ENCODE assay signal across 12 cellular contexts in the genomic region with DNA sequence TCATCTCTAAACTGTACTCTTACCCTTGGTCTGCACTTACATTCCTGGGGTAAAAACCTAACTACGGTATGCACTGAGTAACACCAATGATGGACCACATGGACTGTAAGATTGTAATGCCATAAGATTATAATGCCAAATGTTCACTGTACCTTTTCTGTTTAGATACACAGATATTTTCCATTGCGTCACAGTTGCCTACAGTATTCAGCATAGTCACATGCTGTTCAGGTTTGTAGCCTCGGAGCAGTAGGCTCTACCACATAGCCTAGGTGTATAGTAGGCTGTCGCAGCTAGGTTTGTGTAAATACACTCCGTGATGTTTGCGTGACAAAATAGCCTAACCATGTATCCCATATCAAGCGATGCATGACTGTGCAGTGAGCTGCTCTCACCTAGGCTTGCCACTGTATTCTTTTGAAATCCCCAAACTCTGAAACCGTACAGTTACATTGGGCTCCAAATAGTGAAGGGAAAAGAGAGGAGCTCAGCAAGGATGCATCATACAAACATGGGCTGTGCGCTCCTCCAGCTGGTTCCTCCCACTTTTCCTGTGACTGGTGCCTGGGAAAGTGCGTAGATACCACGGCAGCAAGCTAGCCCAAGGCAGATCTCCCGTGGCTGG. TPM values are rescaled to one million over a fixed set of nuclear protein-coding genes. Genes with fewer than 3 reads are reported as not detected.
DNase-seq lines count a peak whose midpoint lies in the region; ATAC-seq and TF ChIP-seq lines count a peak whose summit lies in the region.
"Had no signal": no experiment of that assay in that cellular context is flagged by ENCODE, and none has a peak within 500 bp of the region (broad histone marks: within the 10 kb centered on the region; RNA-seq: fewer than 3 reads in every experiment).

No MANE protein-coding gene starts in this region.

- in situ Hi-C loops in brain microvascular endothelial cell (cut with HindIII; ENCODE audit: low pct_ligation_motif_present, low sequenced_read_pairs): no loop called here

- H3K27ac Mint-ChIP-seq in stimulated activated naive B cell treated with anti-CD40 and anti-IgM and Interleukin-4, amounts not matched to agents 10 μg/mL and 1 μg/mL and 100 μg/mL, for 72 hours: no peak overlapping the region
- H3K27ac Mint-ChIP-seq in T-cell: no peak overlapping the region
- H3K27ac Mint-ChIP-seq: natural killer cell had no signal

- H3K36me3 Mint-ChIP-seq in stimulated activated naive B cell treated with anti-CD40 and anti-IgM and Interleukin-4, amounts not matched to agents 10 μg/mL and 1 μg/mL and 100 μg/mL, for 72 hours: peaks cover 8 to 21% of the 10 kb centered on the region in 2 donors
- peaks cover 4% of the 10 kb centered on the region for H3K36me3 Mint-ChIP-seq in T-cell
- H3K36me3 Mint-ChIP-seq: natural killer cell had no signal

- CTCF ChIA-PET in T-cell (lab: Charles Lee): no interaction called here

- peak in 1 of 2 donors; percentile 24 for ATAC-seq in stimulated activated naive B cell treated with anti-CD40 and anti-IgM and Interleukin-4, amounts not matched to agents 10 μg/mL and 1 μg/mL and 100 μg/mL, for 72 hours (replicated peaks)
- ATAC-seq in T-cell (replicated peaks in 1 of 4) (no peak), GM18870 (IDR thresholded peaks at IDR 0.05; ENCODE audit: unreplicated experiment) (no peak)
- ATAC-seq: natural killer cell had no signal

- H3K27me3 ChIP-seq in brain microvascular endothelial cell (replicated peaks): no peaks in the 10 kb centered on the region

- H3K36me3 ChIP-seq in brain microvascular endothelial cell (replicated peaks): no peaks in the 10 kb centered on the region

- peak overlapping the region; percentile 2 to 18 for H3K4me3 Mint-ChIP-seq in stimulated activated naive B cell treated with anti-CD40 and anti-IgM and Interleukin-4, amounts not matched to agents 10 μg/mL and 1 μg/mL and 100 μg/mL, for 72 hours
- H3K4me3 Mint-ChIP-seq in T-cell: no peak overlapping the region
- H3K4me3 Mint-ChIP-seq: natural killer cell had no signal

- H3K27me3 Mint-ChIP-seq in stimulated activated naive B cell treated with anti-CD40 and anti-IgM and Interleukin-4, amounts not matched to agents 10 μg/mL and 1 μg/mL and 100 μg/mL, for 72 hours: no peaks in the 10 kb centered on the region
- peaks cover 8 to 11% of the 10 kb centered on the region in 2 donors for H3K27me3 Mint-ChIP-seq in T-cell

- DNase-seq in DMS53 (lab: John Stamatoyannopoulos, UW) (peak; percentile 54), DMS53 treated with DMSO at 0.1 percent for 48 hours (lab: John Stamatoyannopoulos, UW; ENCODE audit: unreplicated experiment) (no peak), brain microvascular endothelial cell (peak; percentile 88), iris pigment epithelial cell (ENCODE audit: low read depth) (peak; percentile 88), midbrain (lab: John Stamatoyannopoulos, UW) (no peak), T-cell (no peak)
- no peak for DNase-seq in stimulated activated naive B cell treated with anti-CD40 and anti-IgM and Interleukin-4, amounts not matched to agents 10 μg/mL and 1 μg/mL and 100 μg/mL, for 72 hours
- DNase-seq: activated gamma-delta T cell, natural killer cell, T-helper 2 cell had no signal

- POLR2A ChIA-PET in T-cell (lab: Charles Lee): no interaction called here

- H3K4me1 Mint-ChIP-seq in stimulated activated naive B cell treated with anti-CD40 and anti-IgM and Interleukin-4, amounts not matched to agents 10 μg/mL and 1 μg/mL and 100 μg/mL, for 72 hours: peaks cover 9 to 15% of the 10 kb centered on the region in 2 donors
- H3K4me1 Mint-ChIP-seq in T-cell: no peaks in the 10 kb centered on the region
- H3K4me1 Mint-ChIP-seq: natural killer cell had no signal

- peak overlapping the region; percentile 22 for H3K4me3 ChIP-seq in brain microvascular endothelial cell (ENCODE audit: low read depth, low read length)

- H3K9me3 Mint-ChIP-seq in stimulated activated naive B cell treated with anti-CD40 and anti-IgM and Interleukin-4, amounts not matched to agents 10 μg/mL and 1 μg/mL and 100 μg/mL, for 72 hours: peaks cover 0 to 6% of the 10 kb centered on the region in 2 donors
- H3K9me3 Mint-ChIP-seq in T-cell: peaks cover 0 to 9% (median 8%) of the 10 kb centered on the region in 3 donors

- TF ChIP-seq CTCF in brain microvascular endothelial cell (IDR thresholded peaks at IDR 0.05; ENCODE audit: low read depth, low read length, missing control alignments): no peak

- H3K27ac ChIP-seq in brain microvascular endothelial cell: peak overlapping the region; percentile 98
- H3K27ac ChIP-seq: 22Rv1 had no signal

RNA-seq across cellular contexts. Expression of gene CFAP57, which starts 35.2 kb away (rescaled TPM):
- total RNA-seq in T-cell: under 1 TPM in 1 of 5 donors, not detected in 4; 0.07 TPM

RNA-seq across cellular contexts. Expression of gene EBNA1BP2, which starts 35.3 kb away (rescaled TPM):
- 10 to 100 TPM; 18.4 to 38.1 (median 31.2) TPM for total RNA-seq in T-cell

Comparison
In these comparisons a context has a peak if more than half of its experiments do, and no peak if none do; other contexts are left out.
1. DNase-seq: peak in DMS53 (single experiment), brain microvascular endothelial cell (single experiment) and iris pigment epithelial cell (single experiment); none in DMS53 treated with DMSO at 0.1 percent for 48 hours (single experiment), stimulated activated naive B cell treated with anti-CD40 and anti-IgM and Interleukin-4, amounts not matched to agents 10 μg/mL and 1 μg/mL and 100 μg/mL, for 72 hours (single experiment), midbrain (single experiment) and T-cell (0 of 34).
2. H3K4me3 Mint-ChIP-seq: peak in stimulated activated naive B cell treated with anti-CD40 and anti-IgM and Interleukin-4, amounts not matched to agents 10 μg/mL and 1 μg/mL and 100 μg/mL, for 72 hours (2 of 2); none in T-cell (0 of 3).